ENCODE assay signal across 25 cellular contexts in genomic region chr10:116133641-116134040, GRCh38.
"Had no signal": no experiment of that assay in that cellular context is flagged by ENCODE, and none has a peak within 500 bp of the region (broad histone marks: within the 10 kb centered on the region; RNA-seq: fewer than 3 reads in every experiment).

No MANE protein-coding gene starts in this region.

- H3K9me3 Mint-ChIP-seq: activated naive CD4-positive, alpha-beta T cell treated with anti-CD3 and anti-CD28 coated beads, Interleukin-2, amount 50 U/mL, for 72 hours; activated T-cell treated with anti-CD3 and anti-CD28 coated beads, Interleukin-2, amount 50 U/mL, for 72 hours; central memory CD8-positive, alpha-beta T cell; dendritic cell treated with granulocyte-macrophage colony-stimulating factor and Interleukin-4, amounts not matched to agents 40 ng/mL and 50 ng/mL, for 4 days; stimulated activated naive CD8-positive, alpha-beta T cell treated with anti-CD3 and anti-CD28 coated beads, Interleukin-15, amount 100 ng/mL, for 72 hours; T-helper 1 cell treated with Interleukin-12 subunit alpha and Interleukin-12 subunit beta and Interleukin-4 antibody, amounts not matched to agents 30 μg/mL and 1 μg/mL, for 36 hours had no signal

- H3K27me3 Mint-ChIP-seq: central memory CD8-positive, alpha-beta T cell; dendritic cell treated with granulocyte-macrophage colony-stimulating factor and Interleukin-4, amounts not matched to agents 40 ng/mL and 50 ng/mL, for 4 days; stimulated activated memory B cell treated with anti-CD40 and anti-IgM and Interleukin-4, amounts not matched to agents 10 μg/mL and 1 μg/mL and 100 μg/mL, for 72 hours had no signal

- H3K36me3 ChIP-seq: gastroesophageal sphincter, heart right ventricle, upper lobe of left lung had no signal

- H3K4me1 ChIP-seq: gastroesophageal sphincter, heart right ventricle, upper lobe of left lung had no signal

- ATAC-seq: activated naive CD4-positive, alpha-beta T cell treated with anti-CD3 and anti-CD28 coated beads, Interleukin-2, amount 50 U/mL, for 72 hours; activated T-cell treated with anti-CD3 and anti-CD28 coated beads, Interleukin-2, amount 50 U/mL, for 72 hours; gastroesophageal sphincter; heart right ventricle; left cardiac atrium; naive thymus-derived CD4-positive, alpha-beta T cell; sciatic nerve; stimulated activated memory B cell treated with anti-CD40 and anti-IgM and Interleukin-4, amounts not matched to agents 10 μg/mL and 1 μg/mL and 100 μg/mL, for 72 hours; stimulated activated naive CD8-positive, alpha-beta T cell treated with anti-CD3 and anti-CD28 coated beads, Interleukin-15, amount 100 ng/mL, for 72 hours had no signal

- H3K36me3 Mint-ChIP-seq: naive thymus-derived CD4-positive, alpha-beta T cell; stimulated activated memory B cell treated with anti-CD40 and anti-IgM and Interleukin-4, amounts not matched to agents 10 μg/mL and 1 μg/mL and 100 μg/mL, for 72 hours had no signal

- H3K27me3 ChIP-seq: gastroesophageal sphincter, heart right ventricle, upper lobe of left lung had no signal

- H3K4me1 Mint-ChIP-seq: central memory CD8-positive, alpha-beta T cell; naive thymus-derived CD4-positive, alpha-beta T cell; stimulated activated memory B cell treated with anti-CD40 and anti-IgM and Interleukin-4, amounts not matched to agents 10 μg/mL and 1 μg/mL and 100 μg/mL, for 72 hours; stimulated activated naive CD8-positive, alpha-beta T cell treated with anti-CD3 and anti-CD28 coated beads, Interleukin-15, amount 100 ng/mL, for 72 hours had no signal

- H3K4me3 ChIP-seq: gastroesophageal sphincter, heart right ventricle, upper lobe of left lung had no signal

- H3K9me3 ChIP-seq: gastroesophageal sphincter, upper lobe of left lung had no signal

- H3K27ac Mint-ChIP-seq: activated naive CD4-positive, alpha-beta T cell treated with anti-CD3 and anti-CD28 coated beads, Interleukin-2, amount 50 U/mL, for 72 hours; activated T-cell treated with anti-CD3 and anti-CD28 coated beads, Interleukin-2, amount 50 U/mL, for 72 hours; dendritic cell treated with granulocyte-macrophage colony-stimulating factor and Interleukin-4, amounts not matched to agents 40 ng/mL and 50 ng/mL, for 4 days; naive thymus-derived CD4-positive, alpha-beta T cell; stimulated activated memory B cell treated with anti-CD40 and anti-IgM and Interleukin-4, amounts not matched to agents 10 μg/mL and 1 μg/mL and 100 μg/mL, for 72 hours; stimulated activated naive CD8-positive, alpha-beta T cell treated with anti-CD3 and anti-CD28 coated beads, Interleukin-15, amount 100 ng/mL, for 72 hours; T-helper 1 cell treated with Interleukin-12 subunit alpha and Interleukin-12 subunit beta and Interleukin-4 antibody, amounts not matched to agents 30 μg/mL and 1 μg/mL, for 36 hours had no signal

- H3K4me3 Mint-ChIP-seq: activated T-cell treated with anti-CD3 and anti-CD28 coated beads, Interleukin-2, amount 50 U/mL, for 72 hours; central memory CD8-positive, alpha-beta T cell; dendritic cell treated with granulocyte-macrophage colony-stimulating factor and Interleukin-4, amounts not matched to agents 40 ng/mL and 50 ng/mL, for 4 days; naive thymus-derived CD4-positive, alpha-beta T cell; stimulated activated memory B cell treated with anti-CD40 and anti-IgM and Interleukin-4, amounts not matched to agents 10 μg/mL and 1 μg/mL and 100 μg/mL, for 72 hours; stimulated activated naive CD8-positive, alpha-beta T cell treated with anti-CD3 and anti-CD28 coated beads, Interleukin-15, amount 100 ng/mL, for 72 hours; T-helper 1 cell treated with Interleukin-12 subunit alpha and Interleukin-12 subunit beta and Interleukin-4 antibody, amounts not matched to agents 30 μg/mL and 1 μg/mL, for 36 hours had no signal

- DNase-seq: activated CD4-positive, alpha-beta T cell treated with anti-CD3 and anti-CD28 coated beads for 4 hours; activated CD4-positive, alpha-beta T cell treated with anti-CD3 and anti-CD28 coated beads, Interleukin-2, amount 50 U/mL, for 4 hours; activated naive CD4-positive, alpha-beta T cell; activated T-cell treated with anti-CD3 and anti-CD28 coated beads for 4 hours; activated T-cell treated with anti-CD3 and anti-CD28 coated beads, Interleukin-2, amount 50 U/mL, for 72 hours; anterior cingulate cortex; heart right ventricle; left cardiac atrium; midbrain; naive thymus-derived CD4-positive, alpha-beta T cell; posterior cingulate gyrus; small intestine; stimulated activated CD4-positive, alpha-beta T cell treated with anti-CD3 and anti-CD28 coated beads, Interleukin-4, amount 100 ng/mL, for 24 hours; stimulated activated naive CD8-positive, alpha-beta T cell treated with anti-CD3 and anti-CD28 coated beads, Interleukin-15, amount 100 ng/mL, for 72 hours; substantia nigra; SW 1271; T-helper 9 cell; upper lobe of left lung had no signal
